Comparison of ENCODE assay signal across 8 cellular contexts in genomic region chr17:14297161-14297851, GRCh38. TPM values are rescaled to one million over a fixed set of nuclear protein-coding genes. Genes with fewer than 3 reads are reported as not detected.
DNase-seq lines count a peak whose midpoint lies in the region; ATAC-seq and TF ChIP-seq lines count a peak whose summit lies in the region.

No MANE protein-coding gene starts in this region.

- H3K27me3 Mint-ChIP-seq in chondrocyte (ENCODE audit: low read depth), result no peaks in the 10 kb centered on the region

- H3K27me3 ChIP-seq in Peyer's patch, result peaks cover 0 to 32% of the 10 kb centered on the region in 2 donors
- peaks cover 19 to 63% of the 10 kb centered on the region in 2 experiments for H3K27me3 ChIP-seq in mesenchymal stem cell (ENCODE audit: control insufficient read depth in 1 of 2, insufficient read depth in 1 of 2, low read length in 2 of 2)
- no peaks in the 10 kb centered on the region for H3K27me3 ChIP-seq in vagina

- H3K4me2 ChIP-seq in mesenchymal stem cell (ENCODE audit: low read length, poor library complexity, severe bottlenecking), result peak overlapping the region; percentile 93

- H3K36me3 Mint-ChIP-seq in chondrocyte (ENCODE audit: low read depth), result no peaks in the 10 kb centered on the region

- WGBS in mesenchymal stem cell, result 2% methylated on average over 54 of the region's 63 CpGs

- H3K4me1 Mint-ChIP-seq in chondrocyte (ENCODE audit: low read depth), result peaks cover 40% of the 10 kb centered on the region

- peak overlapping the region; percentile 62 for H3K9ac ChIP-seq in ES-I3 (ENCODE audit: low read depth, low read length)
- H3K9ac ChIP-seq in mesenchymal stem cell (ENCODE audit: low read length), result peak overlapping the region; percentile 84

- ATAC-seq in GM18519 (IDR thresholded peaks at IDR 0.05; ENCODE audit: low FRiP score, unreplicated experiment) (no peak), HG02798 (IDR thresholded peaks at IDR 0.05; ENCODE audit: poor library complexity, unreplicated experiment) (no peak)

- no peak overlapping the region for H3K14ac ChIP-seq in mesenchymal stem cell (ENCODE audit: low read length in 2 of 2)

- H3K4me1 ChIP-seq in ES-I3 (ENCODE audit: insufficient read depth, low read length), result no peaks in the 10 kb centered on the region; the same call in 1 of the 2 replicates
- H3K4me1 ChIP-seq in Peyer's patch, result peaks cover 0 to 48% (median 2%) of the 10 kb centered on the region in 4 donors
- peaks cover 33% of the 10 kb centered on the region for H3K4me1 ChIP-seq in mesenchymal stem cell (ENCODE audit: control insufficient read depth, insufficient read depth, low read depth, low read length)
- H3K4me1 ChIP-seq in vagina, result peaks cover 37% of the 10 kb centered on the region

- peak overlapping the region; percentile 57 for H3K27ac Mint-ChIP-seq in chondrocyte (ENCODE audit: unreplicated experiment)

- H3K27ac ChIP-seq in Peyer's patch, result peak overlapping the region in 1 of 4 donors; percentile 31
- H3K27ac ChIP-seq in mesenchymal stem cell (ENCODE audit: low read length, poor library complexity, severe bottlenecking), result no peak overlapping the region
- H3K27ac ChIP-seq in vagina, result peak overlapping the region; percentile 80

- H3K9me3 ChIP-seq in ES-I3 (ENCODE audit: control insufficient read depth, insufficient read depth, low read length), result no peaks in the 10 kb centered on the region
- no peaks in the 10 kb centered on the region for H3K9me3 ChIP-seq in Peyer's patch
- no peaks in the 10 kb centered on the region for H3K9me3 ChIP-seq in mesenchymal stem cell (ENCODE audit: control insufficient read depth, low read length)
- no peaks in the 10 kb centered on the region for H3K9me3 ChIP-seq in vagina

- H2BK15ac ChIP-seq in mesenchymal stem cell (ENCODE audit: low read depth, poor library complexity, severe bottlenecking), result peak overlapping the region; percentile 95

- peak overlapping the region; percentile 84 for H4K8ac ChIP-seq in mesenchymal stem cell (ENCODE audit: low read length)

- peak overlapping the region; percentile 53 for H4K91ac ChIP-seq in mesenchymal stem cell (ENCODE audit: low read length)

- H2BK12ac ChIP-seq in mesenchymal stem cell (ENCODE audit: low read length in 2 of 2), result peak overlapping the region; percentile 41 to 85

- no peaks in the 10 kb centered on the region for H3K36me3 ChIP-seq in ES-I3 (ENCODE audit: insufficient read depth, low read length)
- no peaks in the 10 kb centered on the region for H3K36me3 ChIP-seq in Peyer's patch
- H3K36me3 ChIP-seq in mesenchymal stem cell (ENCODE audit: control insufficient read depth in 1 of 2, insufficient read depth in 2 of 2, low read depth in 1 of 2, low read length in 2 of 2), result no peaks in the 10 kb centered on the region
- H3K36me3 ChIP-seq in vagina, result no peaks in the 10 kb centered on the region

- peak overlapping the region; percentile 59 to 89 for H3K18ac ChIP-seq in mesenchymal stem cell (ENCODE audit: low read depth in 1 of 2, low read length in 2 of 2)

- no peak overlapping the region for H2BK5ac ChIP-seq in mesenchymal stem cell (ENCODE audit: low read depth, low read length, poor library complexity, severe bottlenecking)

- TF ChIP-seq POLR2A in Peyer's patch (IDR thresholded peaks at IDR 0.05) (no peak), vagina (IDR thresholded peaks at IDR 0.05) (no peak)

- no peaks in the 10 kb centered on the region for H3K79me1 ChIP-seq in mesenchymal stem cell (replicated peaks; ENCODE audit: low read length, poor library complexity, severe bottlenecking)

- no peak overlapping the region for H2AK5ac ChIP-seq in mesenchymal stem cell (ENCODE audit: low read length, severe bottlenecking)

- DNase-seq in Peyer's patch (peak in 2 of 3 donors; percentile 51 to 77), chondrocyte (ENCODE audit: low spot score) (no peak), mesenchymal stem cell (peak; percentile 68), vagina (ENCODE audit: extremely low spot score in 2 of 2) (peak in 1 of 2 donors; percentile 76), NCI-H2081 (lab: John Stamatoyannopoulos, UW) (no peak)

- H3K4me3 ChIP-seq in Peyer's patch, result peak overlapping the region; percentile 23 to 55 (median 46)
- peak overlapping the region; percentile 55 to 100 for H3K4me3 ChIP-seq in mesenchymal stem cell (ENCODE audit: insufficient read depth in 1 of 2, low read depth in 1 of 2, low read length in 2 of 2)
- peak overlapping the region; percentile 33 to 41 for H3K4me3 ChIP-seq in vagina

- peak overlapping the region in 1 of 2 experiments; percentile 66 for H3K4ac ChIP-seq in mesenchymal stem cell (ENCODE audit: low read depth in 1 of 2, low read length in 2 of 2)

- peak overlapping the region in 1 of 2 experiments; percentile 32 for H3K23ac ChIP-seq in mesenchymal stem cell (ENCODE audit: low read length in 2 of 2)

- H3K4me3 Mint-ChIP-seq in chondrocyte (ENCODE audit: unreplicated experiment), result peak overlapping the region; percentile 73

- no peaks in the 10 kb centered on the region for H3K9me3 Mint-ChIP-seq in chondrocyte (ENCODE audit: low read depth)

- peak overlapping the region; percentile 88 for H2BK120ac ChIP-seq in mesenchymal stem cell (ENCODE audit: low read depth, low read length)

- peak overlapping the region; percentile 43 for H2AFZ ChIP-seq in mesenchymal stem cell (ENCODE audit: low read depth, low read length)

- TF ChIP-seq CTCF in Peyer's patch (IDR thresholded peaks at IDR 0.05) (peak in 4 of 6 experiments; percentile 21 to 49 (median 42)), chondrocyte (IDR thresholded peaks at IDR 0.05) (peak; percentile 85), vagina (IDR thresholded peaks at IDR 0.05) (no peak)

- intact Hi-C loops in vagina (cut with DNase I), result no loop called here

RNA-seq across cellular contexts. Expression of gene HS3ST3B1, which starts 3.6 kb away (rescaled TPM):
- total RNA-seq in Peyer's patch (1 to 10 TPM; 2.1 to 5.4 (median 3.3) TPM), chondrocyte (25.6 to 45.6 TPM (median 27.1 TPM) in 3 replicates), vagina (5.9 TPM)
- polyA plus RNA-seq in mesenchymal stem cell (2013, experiment 1 of 2), result 16.0 TPM
- 15.8 TPM for polyA plus RNA-seq in mesenchymal stem cell (2013, experiment 2 of 2)

Comparison
In these comparisons a context has a peak if more than half of its experiments do, and no peak if none do; other contexts are left out.
1. DNase-seq: peak in Peyer's patch (2 of 3) and mesenchymal stem cell (single experiment); none in chondrocyte (single experiment) and NCI-H2081 (0 of 2).
2. CTCF ChIP-seq: peak in Peyer's patch (4 of 6) and chondrocyte (single experiment); none in vagina (0 of 3).
3. Peak in every context shown above with its lines, with median percentiles within 50 percentile points of each other: H3K4me3 ChIP-seq.